17 cellular contexts compared by ENCODE assay signal in the genomic region with DNA sequence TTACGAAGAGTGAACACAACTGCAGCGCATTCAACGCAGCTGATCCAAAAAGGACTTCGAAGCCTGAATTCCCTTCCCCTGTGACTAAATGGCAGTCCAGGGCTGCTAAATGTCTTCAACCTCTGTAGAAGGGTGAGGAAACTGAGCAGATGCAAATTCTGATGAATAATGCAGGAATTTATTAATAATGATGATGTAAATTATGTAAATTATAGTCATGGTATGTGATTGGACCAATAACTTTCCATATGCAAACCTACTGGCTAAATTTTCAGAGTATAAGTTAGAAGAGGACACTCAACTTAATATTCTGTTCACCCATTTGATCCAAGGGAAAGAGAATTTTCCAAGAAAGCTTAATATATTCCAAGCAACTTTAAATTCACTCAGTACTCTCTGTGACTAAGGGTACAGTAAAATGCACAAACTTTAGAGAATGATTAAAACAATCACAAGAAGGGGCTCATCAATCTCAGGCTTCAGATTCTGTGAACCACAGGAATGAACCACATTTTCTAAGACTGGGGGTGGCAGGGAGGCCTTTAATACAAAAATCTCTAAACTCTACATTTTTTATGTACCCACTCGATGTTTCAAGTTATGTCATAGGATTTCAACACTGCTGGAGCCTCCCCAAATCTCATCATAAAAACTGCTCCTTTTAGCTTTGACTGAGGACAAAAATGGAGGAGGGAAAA. TPM values are rescaled to one million over a fixed set of nuclear protein-coding genes. Genes with fewer than 3 reads are reported as not detected.
DNase-seq lines count a peak whose midpoint lies in the region; ATAC-seq and TF ChIP-seq lines count a peak whose summit lies in the region.
"Had no signal": no experiment of that assay in that cellular context is flagged by ENCODE, and none has a peak within 500 bp of the region (broad histone marks: within the 10 kb centered on the region; RNA-seq: fewer than 3 reads in every experiment).

No MANE protein-coding gene starts in this region.

- H2AK5ac ChIP-seq in mesendoderm (ENCODE audit: low read length): no peak overlapping the region

- no peaks in the 10 kb centered on the region for H3K27me3 ChIP-seq in mammary epithelial cell (ENCODE audit: insufficient read depth, low read length)
- no peaks in the 10 kb centered on the region for H3K27me3 ChIP-seq in mesendoderm (ENCODE audit: insufficient read depth, low read length, poor library complexity)
- H3K27me3 ChIP-seq: right atrium auricular region had no signal

- POLR2A ChIA-PET in HEK293 (lab: Yijun Ruan, JAX): no interaction called here

- peaks cover 11% of the 10 kb centered on the region for H3K79me1 ChIP-seq in mesendoderm (ENCODE audit: low read length)

- peaks cover 17% of the 10 kb centered on the region for H3K4me1 ChIP-seq in HEK293 (ENCODE audit: control insufficient read depth, insufficient read depth, low read length)
- peaks cover 22% of the 10 kb centered on the region for H3K4me1 ChIP-seq in mammary epithelial cell (ENCODE audit: insufficient read depth, low read length)
- H3K4me1 ChIP-seq in mesendoderm (ENCODE audit: control insufficient read depth, low read depth, low read length): peaks cover 9% of the 10 kb centered on the region
- H3K4me1 ChIP-seq in mucosa of descending colon (ENCODE audit: low read depth): no peaks in the 10 kb centered on the region

- dilution Hi-C loops in mammary epithelial cell (cut with HindIII; ENCODE audit: low sequenced_read_pairs): no loop called here

- TF ChIP-seq CTCF in HEK293 (tag by site-specific recombination; IDR thresholded peaks at IDR 0.05): no peak
- no peak for TF ChIP-seq CTCF in mammary epithelial cell (conservative IDR thresholded peaks at IDR 0.05 in 1 of 2, IDR thresholded peaks at IDR 0.05 in 1 of 2; ENCODE audit: extremely low read depth in 1 of 2, insufficient read depth in 1 of 2, low read depth in 1 of 2, low read length in 2 of 2)
- TF ChIP-seq CTCF in mucosa of descending colon (IDR thresholded peaks at IDR 0.05): no peak

- peak overlapping the region; percentile 87 for H2AFZ ChIP-seq in mammary epithelial cell (ENCODE audit: low read depth, low read length)

- no peak for DNase-seq in mammary epithelial cell
- DNase-seq in mesendoderm: no peak
- no peak for DNase-seq in mucosa of descending colon
- DNase-seq in activated T-cell treated with anti-CD3 and anti-CD28 coated beads, Interleukin-2, amount 50 U/mL, for 48 hours: no peak
- no peak for DNase-seq in amygdala (lab: John Stamatoyannopoulos, UW)
- DNase-seq: activated CD4-positive, alpha-beta T cell treated with anti-CD3 and anti-CD28 coated beads, Interleukin-2, amount 10 ng/mL, durations not matched to agents 24 days and 14 days; CD4-positive, alpha-beta memory T cell; effector memory CD8-positive, alpha-beta T cell; HFFc6; NCI-H2081 treated with DMSO at 0.1 percent for 48 hours; stimulated activated CD4-positive, alpha-beta T cell treated with anti-CD3 and anti-CD28 coated beads, Interleukin-2, amount 100 ng/mL, for 48 hours had no signal

- H4K8ac ChIP-seq in mesendoderm (ENCODE audit: low read depth, low read length): no peak overlapping the region

- no peak overlapping the region for H3K23ac ChIP-seq in mesendoderm (ENCODE audit: low read length)

- no peaks in the 10 kb centered on the region for H4K20me1 ChIP-seq in mammary epithelial cell (ENCODE audit: insufficient read depth, low read length)

- H3K4me2 ChIP-seq in mammary epithelial cell (ENCODE audit: insufficient read depth, low read depth, low read length) (peak overlapping the region; percentile 96), mesendoderm (ENCODE audit: low read length) (no peak overlapping the region)

- H3K36me3 ChIP-seq in HEK293 (ENCODE audit: control insufficient read depth in 2 of 2, insufficient read depth in 1 of 2, low read length in 2 of 2) (peaks cover 0 to 28% of the 10 kb centered on the region in 2 experiments; a peak in 2 of 3 replicates), mammary epithelial cell (ENCODE audit: insufficient read depth, low read length) (peaks cover 4% of the 10 kb centered on the region), mesendoderm (ENCODE audit: control insufficient read depth, insufficient read depth, low read length) (no peaks in the 10 kb centered on the region), mucosa of descending colon (ENCODE audit: low read depth) (no peaks in the 10 kb centered on the region)
- H3K36me3 ChIP-seq: right atrium auricular region had no signal

- H3K9ac ChIP-seq in mammary epithelial cell (ENCODE audit: insufficient read depth, low read length): no peak overlapping the region
- H3K9ac ChIP-seq in mesendoderm (ENCODE audit: low read length): no peak overlapping the region

- H3K27ac ChIP-seq in HEK293 (ENCODE audit: extremely low read depth, low read depth, low read length): no peak overlapping the region
- H3K27ac ChIP-seq in mammary epithelial cell (ENCODE audit: insufficient read depth, low read depth, low read length): no peak overlapping the region
- no peak overlapping the region for H3K27ac ChIP-seq in mesendoderm (ENCODE audit: low read depth, low read length)
- H3K27ac ChIP-seq in temporal lobe (ENCODE audit: low read depth, low read length): peak overlapping the region; percentile 94
- H3K27ac ChIP-seq: HL-60 had no signal

- no peak overlapping the region for H2BK5ac ChIP-seq in mesendoderm (ENCODE audit: low read length)

- no peak overlapping the region for H2BK15ac ChIP-seq in mesendoderm (replicated peaks; ENCODE audit: low read depth)

- BruUV-seq in mammary epithelial cell (replicated peaks; lab: Mats Ljungman, UMichigan): no TSS peak

- peak overlapping the region; percentile 34 for H3K18ac ChIP-seq in mesendoderm (ENCODE audit: low read length)

- WGBS in mammary epithelial cell (ENCODE audit: low coverage, missing lambda C conversion rate): 67% methylated on average over 5 of the region's 5 CpGs
- no CpG with 5 or more reads among the region's 5 CpGs for WGBS in mesendoderm (ENCODE audit: extremely low coverage, insufficient coverage, low lambda C conversion rate)

- H4K5ac ChIP-seq in mesendoderm (ENCODE audit: low read length): no peak overlapping the region

- H3K56ac ChIP-seq in mesendoderm (ENCODE audit: low read length): no peak overlapping the region

- H3K4me3 ChIP-seq in HEK293 (ENCODE audit: low read depth, low read length) (no peak overlapping the region), mammary epithelial cell (replicated peaks in 1 of 3; ENCODE audit: insufficient read depth in 1 of 3, low read depth in 2 of 3, low read length in 3 of 3) (no peak overlapping the region), mesendoderm (ENCODE audit: low read length) (no peak overlapping the region), mucosa of descending colon (no peak overlapping the region)
- H3K4me3 ChIP-seq: right atrium auricular region had no signal

- H2BK120ac ChIP-seq in mesendoderm (ENCODE audit: low read depth, low read length): no peak overlapping the region

- H3K4ac ChIP-seq in mesendoderm (ENCODE audit: low read depth, low read length): no peak overlapping the region

- in situ Hi-C loops in mammary epithelial cell (cut with MboI; ENCODE audit: low sequenced_read_pairs in 2 of 2): loop anchor here in 1 of 2 donors (25.0 kb wide), 1 partner anchor 507 kb away; no protein-coding TSS in a partner anchor

- CTCF ChIA-PET in HEK293 (lab: Yijun Ruan, JAX): interaction anchor here (0.6 to 0.7 kb wide), 2 partner anchors 14 to 125 kb away, joined by 4 read pairs; no protein-coding TSS in a partner anchor
- CTCF ChIA-PET in mammary epithelial cell (lab: Charles Lee; ENCODE audit: low non-redundant PET): no interaction called here

- ATAC-seq in mucosa of descending colon (no peak), GM21576 (IDR thresholded peaks at IDR 0.05; ENCODE audit: unreplicated experiment) (no peak)
- ATAC-seq: effector memory CD8-positive, alpha-beta T cell; left colon had no signal

- H3K79me2 ChIP-seq in mammary epithelial cell (ENCODE audit: insufficient read depth, low read length) (peaks cover 81% of the 10 kb centered on the region), mesendoderm (ENCODE audit: control insufficient read depth, insufficient read depth, low read length) (peaks cover 13% of the 10 kb centered on the region)

- intact Hi-C loops in mammary epithelial cell (cut with micrococcal nuclease) (loop anchor here (5.0 kb wide), 7 partner anchors 62 to 517 kb away; no protein-coding TSS in a partner anchor), mucosa of descending colon (cut with DNase I, micrococcal nuclease) (loop anchor here (10.0 kb wide), 2 partner anchors 60 to 70 kb away; no protein-coding TSS in a partner anchor)

- H3K9me3 ChIP-seq in HEK293 (ENCODE audit: control insufficient read depth, insufficient read depth, low read depth, low read length) (no peaks in the 10 kb centered on the region), mammary epithelial cell (replicated peaks; ENCODE audit: insufficient read depth, low read length) (no peaks in the 10 kb centered on the region), mucosa of descending colon (no peaks in the 10 kb centered on the region)
- H3K9me3 ChIP-seq: right atrium auricular region had no signal

TF ChIP-seq in HEK293, 187 proteins besides CTCF, POLR2A, EP300 and RAD21 (continues in another document):
- no peak for TF ChIP-seq ZNF701 (tag by site-specific recombination; IDR thresholded peaks at IDR 0.05)

RNA-seq across cellular contexts. Expression of a gene that starts 3.5 kb away (rescaled TPM):
- total RNA-seq in mammary epithelial cell: 10 to 100 TPM; 22.0 to 86.9 TPM
- polyA plus RNA-seq in mammary epithelial cell: 21.9 TPM
- 31.9 TPM for polyA minus RNA-seq in mammary epithelial cell
- polyA plus RNA-seq in mesendoderm (2013, experiment 1 of 2): 14.4 TPM
- polyA plus RNA-seq in mesendoderm (2013, experiment 2 of 2): 14.3 TPM
- 46.7 TPM for total RNA-seq in temporal lobe
- total RNA-seq in mucosa of descending colon: 100 to 1,000 TPM in 1 of 3 donors, 10 to 100 TPM in 2; 64.3 to 138 (median 77.5) TPM
- total RNA-seq: activated CD4-positive, alpha-beta T cell treated with anti-CD3 and anti-CD28 coated beads, Interleukin-2, amount 10 ng/mL, durations not matched to agents 24 days and 14 days; HFFc6 had no signal
